9 cellular contexts compared by ENCODE assay signal in genomic region chr11:34263462-34264186, GRCh38.
A peak's percentile ranks its signal among the peaks of the same experiment; 100 is the strongest.
DNase-seq lines count a peak whose midpoint lies in the region; ATAC-seq, FAIRE-seq and TF ChIP-seq lines count a peak whose summit lies in the region.
"Had no signal": no experiment of that assay in that cellular context is flagged by ENCODE, and none has a peak within 500 bp of the region (broad histone marks: within the 10 kb centered on the region; RNA-seq: fewer than 3 reads in every experiment).

No MANE protein-coding gene starts in this region.

- no peak for TF ChIP-seq CTCF in astrocyte (IDR thresholded peaks at IDR 0.05; ENCODE audit: insufficient read depth, low read depth, low read length)
- TF ChIP-seq CTCF in GM10266 (IDR thresholded peaks at IDR 0.05; ENCODE audit: control insufficient read depth, insufficient read depth, low read depth, missing control alignments), result no peak

- no peaks in the 10 kb centered on the region for H3K9me3 Mint-ChIP-seq in astrocyte (ENCODE audit: unreplicated experiment)
- H3K9me3 Mint-ChIP-seq: CD8-positive, alpha-beta memory T cell had no signal

- H3K4me3 Mint-ChIP-seq in astrocyte (ENCODE audit: unreplicated experiment), result no peak overlapping the region
- H3K4me3 Mint-ChIP-seq: CD8-positive, alpha-beta memory T cell had no signal

- H3K27ac ChIP-seq in astrocyte (ENCODE audit: low read depth, low read length), result peak overlapping the region; percentile 11

- no peaks in the 10 kb centered on the region for H3K27me3 ChIP-seq in astrocyte (ENCODE audit: insufficient read depth, low read length)

- peaks cover 17% of the 10 kb centered on the region for H4K20me1 ChIP-seq in astrocyte (ENCODE audit: insufficient read depth, low read length)

- intact Hi-C loops in left colon (cut with DNase I, micrococcal nuclease), result no loop called here

- no peaks in the 10 kb centered on the region for H3K9me3 ChIP-seq in astrocyte (ENCODE audit: insufficient read depth, low read depth, low read length)

- peaks cover 5% of the 10 kb centered on the region for H3K79me2 ChIP-seq in astrocyte (ENCODE audit: insufficient read depth, low read length)

- peak overlapping the region; percentile 16 for H3K9ac ChIP-seq in astrocyte (ENCODE audit: low read length)

- DNase-seq in AG08395 (ENCODE audit: low spot score) (peak; percentile 63), NCI-H1105 treated with DMSO at 0.1 percent for 48 hours (lab: John Stamatoyannopoulos, UW) (peak; percentile 60), astrocyte (ENCODE audit: low read depth) (peak; percentile 88), left colon (peak; percentile 75 to 87), GM10266 (ENCODE audit: extremely low spot score) (no peak)
- DNase-seq: CD8-positive, alpha-beta memory T cell had no signal

- H3K27ac Mint-ChIP-seq in astrocyte (ENCODE audit: unreplicated experiment), result peak overlapping the region; percentile 58
- H3K27ac Mint-ChIP-seq: CD8-positive, alpha-beta memory T cell had no signal

- H3K4me1 Mint-ChIP-seq in astrocyte (ENCODE audit: low read depth, unreplicated experiment), result peaks cover 33% of the 10 kb centered on the region
- H3K4me1 Mint-ChIP-seq: CD8-positive, alpha-beta memory T cell had no signal

- FAIRE-seq in astrocyte (lab: Jason Lieb, UNC), result no peak

- H2AFZ ChIP-seq in astrocyte (ENCODE audit: low read depth, low read length), result no peak overlapping the region

- H3K36me3 Mint-ChIP-seq in astrocyte (ENCODE audit: low read depth, unreplicated experiment), result no peaks in the 10 kb centered on the region
- H3K36me3 Mint-ChIP-seq: CD8-positive, alpha-beta memory T cell had no signal

- H3K27me3 Mint-ChIP-seq in astrocyte (ENCODE audit: low read depth, unreplicated experiment), result no peaks in the 10 kb centered on the region

- peak overlapping the region; percentile 11 for H3K4me2 ChIP-seq in astrocyte (ENCODE audit: low read length)

- ATAC-seq in left colon, result peak; percentile 92
- ATAC-seq in HG03280 (IDR thresholded peaks at IDR 0.05; ENCODE audit: unreplicated experiment), result no peak
- ATAC-seq in HG03442 (IDR thresholded peaks at IDR 0.05; ENCODE audit: unreplicated experiment), result no peak
- no peak for ATAC-seq in GM21825 (IDR thresholded peaks at IDR 0.05; ENCODE audit: unreplicated experiment)

- H3K4me3 ChIP-seq in astrocyte (ENCODE audit: insufficient read depth, low read depth, low read length), result no peak overlapping the region

- no peaks in the 10 kb centered on the region for H3K36me3 ChIP-seq in astrocyte (ENCODE audit: insufficient read depth, low read length)

- H3K4me1 ChIP-seq in astrocyte (ENCODE audit: insufficient read depth, low read length), result peaks cover 32% of the 10 kb centered on the region
